Comparison of ENCODE assay signal across 13 cellular contexts in the genomic region with DNA sequence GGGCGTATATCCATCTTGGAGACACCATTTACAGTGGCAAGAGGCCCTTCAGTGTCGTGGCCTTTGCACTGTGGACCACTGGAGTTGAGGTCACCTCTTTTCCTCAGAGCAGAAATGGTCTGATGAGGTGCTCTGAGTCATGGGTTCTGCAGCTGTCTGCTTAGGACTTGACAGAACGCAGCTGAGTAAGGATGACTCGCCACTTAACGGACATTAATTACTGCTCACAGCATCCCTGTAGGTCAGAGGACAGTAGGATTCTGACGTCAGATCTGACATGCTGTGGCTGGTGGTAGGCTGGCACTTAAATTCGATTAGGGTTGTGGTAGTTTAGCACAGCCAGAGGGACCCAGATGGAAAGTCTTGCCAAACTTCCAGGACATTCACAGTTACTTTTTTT.
DNase-seq lines count a peak whose midpoint lies in the region; ATAC-seq, FAIRE-seq and TF ChIP-seq lines count a peak whose summit lies in the region.
"Had no signal": no experiment of that assay in that cellular context is flagged by ENCODE, and none has a peak within 500 bp of the region (broad histone marks: within the 10 kb centered on the region; RNA-seq: fewer than 3 reads in every experiment).

No MANE protein-coding gene starts in this region.

- TF ChIP-seq POLR2A in GM12878 (IDR thresholded peaks at IDR 0.05; ENCODE audit: low read depth, low read length) = no peak
- TF ChIP-seq POLR2A in HepG2 (IDR thresholded peaks at IDR 0.05; ENCODE audit: insufficient read depth in 1 of 2, low read depth in 2 of 2, low read length in 2 of 2) = no peak

- intact Hi-C loops in GM12878 (cut with micrococcal nuclease; ENCODE audit: unreplicated experiment) = no loop called here
- intact Hi-C loops in HepG2 (cut with micrococcal nuclease; ENCODE audit: unreplicated experiment) = no loop called here

- H3K4me1 ChIP-seq in GM12878 (ENCODE audit: control insufficient read depth, insufficient read depth, low read length) (no peaks in the 10 kb centered on the region), HepG2 (ENCODE audit: insufficient read depth, low read length) (peaks cover 7% of the 10 kb centered on the region; the same call in 1 of the 2 replicates)
- H3K4me1 ChIP-seq: stomach had no signal

- no peaks in the 10 kb centered on the region; the same call in 2 of the 3 replicates for H3K9me3 ChIP-seq in GM12878 (replicated peaks; ENCODE audit: control insufficient read depth, insufficient read depth, low read length)
- no peaks in the 10 kb centered on the region for H3K9me3 ChIP-seq in HepG2 (ENCODE audit: low read length)
- H3K9me3 ChIP-seq: stomach had no signal

- peak; percentile 25 for DNase-seq in COLO829 (ENCODE audit: low spot score)
- peak; percentile 83 for DNase-seq in NCI-H2196 (lab: John Stamatoyannopoulos, UW; ENCODE audit: unreplicated experiment)
- DNase-seq in GM12878 (ENCODE audit: low read depth, low spot score) = no peak
- DNase-seq in HepG2 (ENCODE audit: low spot score) = no peak
- no peak for DNase-seq in stimulated activated naive CD8-positive, alpha-beta T cell treated with anti-CD3 and anti-CD28 coated beads, Interleukin-15, Interleukin-2, amounts not matched to agents 100 U/mL and 50 U/mL, for 24 hours
- DNase-seq in activated CD4-positive, alpha-beta T cell treated with anti-CD3 and anti-CD28 coated beads for 1 hour = no peak
- DNase-seq: activated CD4-positive, alpha-beta memory T cell treated with anti-CD3 and anti-CD28 coated beads, Interleukin-2, amount 10 ng/mL, durations not matched to agents 7 days and 5 days; small intestine; stomach had no signal

- H3K4me3 ChIP-seq in GM12878 (no peak overlapping the region), HepG2 (replicated peaks in 1 of 3; ENCODE audit: insufficient read depth in 1 of 3, low read depth in 2 of 3, low read length in 3 of 3) (no peak overlapping the region)
- H3K4me3 ChIP-seq: stomach had no signal

- H3K4me2 ChIP-seq in GM12878 (ENCODE audit: control insufficient read depth, insufficient read depth) (no peak overlapping the region), HepG2 (ENCODE audit: low read depth, low read length) (no peak overlapping the region)

- no peaks in the 10 kb centered on the region for H3K36me3 ChIP-seq in GM12878 (ENCODE audit: control insufficient read depth in 2 of 2, insufficient read depth in 2 of 2, low read length in 1 of 2)
- H3K36me3 ChIP-seq in HepG2 (replicated peaks in 1 of 2; ENCODE audit: control insufficient read depth in 1 of 2, insufficient read depth in 2 of 2, low read length in 2 of 2) = no peaks in the 10 kb centered on the region
- H3K36me3 ChIP-seq: stomach had no signal

- H3K27me3 ChIP-seq in GM12878 (replicated peaks in 1 of 2; ENCODE audit: control insufficient read depth in 2 of 2, insufficient read depth in 2 of 2, low read length in 1 of 2) (no peaks in the 10 kb centered on the region), HepG2 (ENCODE audit: control insufficient read depth in 1 of 2, insufficient read depth in 2 of 2, low read length in 2 of 2) (no peaks in the 10 kb centered on the region)
- H3K27me3 ChIP-seq: stomach had no signal

- POLR2A ChIA-PET in GM12878 (lab: Charles Lee) (no interaction called here), HepG2 (lab: Yijun Ruan, JAX) (no interaction called here)

- SMC1A ChIA-PET in GM12878 (lab: Charles Lee; ENCODE audit: uncharacterized antibody, unreplicated experiment) = interaction anchor here (1.2 kb wide), 1 partner anchor 15 kb away, joined by 4 read pairs; no protein-coding TSS in a partner anchor

- FAIRE-seq in GM12878 (lab: Jason Lieb, UNC) (no peak), HepG2 (lab: Jason Lieb, UNC) (no peak)
- FAIRE-seq: small intestine had no signal

- RAD21 ChIA-PET in GM12878 (lab: Charles Lee; ENCODE audit: unreplicated experiment) = interaction anchor here (1.2 kb wide), 1 partner anchor 22 kb away, joined by 4 read pairs; no protein-coding TSS in a partner anchor

- no peak for TF ChIP-seq EP300 in GM12878 (IDR thresholded peaks at IDR 0.05; ENCODE audit: borderline replicate concordance in 1 of 2, control insufficient read depth in 1 of 2, low read depth in 2 of 2, low read length in 2 of 2)
- no peak for TF ChIP-seq EP300 in HepG2 (IDR thresholded peaks at IDR 0.05; ENCODE audit: low read depth in 2 of 2, low read length in 2 of 2)
- no peak for TF ChIP-seq EP300 in HepG2 (CRISPR knock-in tag; IDR thresholded peaks at IDR 0.05; ENCODE audit: borderline replicate concordance)

- H4K20me1 ChIP-seq in GM12878 (ENCODE audit: control insufficient read depth, insufficient read depth) (no peaks in the 10 kb centered on the region), HepG2 (ENCODE audit: insufficient read depth, low read length) (no peaks in the 10 kb centered on the region)

- H2AFZ ChIP-seq in GM12878 (ENCODE audit: control insufficient read depth, low read depth, low read length) (no peak overlapping the region), HepG2 (ENCODE audit: low read length) (no peak overlapping the region)

- TF ChIP-seq CTCF in GM12878 (IDR thresholded peaks at IDR 0.05 in 2 of 3, conservative IDR thresholded peaks at IDR 0.05 in 1 of 3; ENCODE audit: control insufficient read depth in 2 of 3, extremely low read depth in 1 of 3, insufficient read depth in 1 of 3, low read depth in 3 of 3, low read length in 3 of 3) (no peak), HepG2 (CRISPR knock-in tag; IDR thresholded peaks at IDR 0.05) (no peak)

- no peak overlapping the region for H3K9ac ChIP-seq in GM12878 (ENCODE audit: control insufficient read depth, insufficient read depth, low read length)
- H3K9ac ChIP-seq in HepG2 (ENCODE audit: insufficient read depth, low read depth, low read length) = no peak overlapping the region

- TF ChIP-seq RAD21 in GM12878 (IDR thresholded peaks at IDR 0.05; ENCODE audit: insufficient read depth, low read depth, low read length) (no peak), HepG2 (CRISPR knock-in tag; IDR thresholded peaks at IDR 0.05) (no peak)

- no peak overlapping the region for H3K27ac ChIP-seq in GM12878 (ENCODE audit: control insufficient read depth, insufficient read depth)
- H3K27ac ChIP-seq in HepG2 (ENCODE audit: extremely low read length, insufficient read depth, low read length) = no peak overlapping the region
- H3K27ac ChIP-seq: HL-60, stomach had no signal

- peak; percentile 39; the same call in 2 of the 3 replicates for ATAC-seq in GM12878
- ATAC-seq in HepG2 = no peak
- ATAC-seq in HG03039 (IDR thresholded peaks at IDR 0.05; ENCODE audit: unreplicated experiment) = no peak
- no peak for ATAC-seq in HG03108 (IDR thresholded peaks at IDR 0.05; ENCODE audit: unreplicated experiment)
- no peak for ATAC-seq in stimulated activated naive CD8-positive, alpha-beta T cell treated with anti-CD3 and anti-CD28 coated beads, Interleukin-15, Interleukin-2, amounts not matched to agents 100 U/mL and 50 U/mL, for 24 hours
- ATAC-seq: left lobe of liver had no signal

- H3K79me2 ChIP-seq in GM12878 (ENCODE audit: control insufficient read depth, insufficient read depth, low read length) = no peaks in the 10 kb centered on the region
- no peaks in the 10 kb centered on the region for H3K79me2 ChIP-seq in HepG2 (ENCODE audit: insufficient read depth, low read length)

- in situ Hi-C loops in GM12878 (cut with MboI) = loop anchor here (25.0 kb wide), 1 partner anchor 108 kb away; no protein-coding TSS in a partner anchor
- in situ Hi-C loops in HepG2 (cut with HindIII; ENCODE audit: extremely low pct_ligation_motif_present, low pct_unique_long_range_greater_than_20kb) = no loop called here

- CTCF ChIA-PET in GM12878 (lab: Yijun Ruan, JAX) (no interaction called here), HepG2 (lab: Yijun Ruan, JAX; ENCODE audit: low intra/inter-chr PET ratio, low total read pairs) (no interaction called here)

- 33% methylated on average over 7 of the region's 7 CpGs for WGBS in GM12878 (ENCODE audit: insufficient coverage, insufficient replicate concordance, low lambda C conversion rate, missing lambda C conversion rate)
- 6% methylated on average over 7 of the region's 7 CpGs for WGBS in HepG2 (ENCODE audit: low lambda C conversion rate)

- BruUV-seq in GM12878 (replicated peaks; lab: Mats Ljungman, UMichigan) (no TSS peak), HepG2 (replicated peaks; lab: Mats Ljungman, UMichigan) (no TSS peak)

TF ChIP-seq in GM12878, 131 proteins besides CTCF, POLR2A, EP300 and RAD21 (continues in another document):
- TF ChIP-seq BCL11A (IDR thresholded peaks at IDR 0.05; ENCODE audit: low read depth, low read length) = no peak
- TF ChIP-seq MXI1 (IDR thresholded peaks at IDR 0.05; ENCODE audit: low read depth, low read length) = no peak
- TF ChIP-seq SMC3 (IDR thresholded peaks at IDR 0.05; ENCODE audit: borderline replicate concordance, low read length) = no peak

TF ChIP-seq in HepG2, 621 proteins besides CTCF, POLR2A, EP300 and RAD21 (continues in another document):
- TF ChIP-seq GZF1 (CRISPR knock-in tag; IDR thresholded peaks at IDR 0.05) = no peak
- no peak for TF ChIP-seq ZNF841 (CRISPR knock-in tag; IDR thresholded peaks at IDR 0.05; ENCODE audit: borderline replicate concordance)
- peak; percentile 75 for TF ChIP-seq CREB1 (IDR thresholded peaks at IDR 0.05)
- TF ChIP-seq CREB1 (CRISPR knock-in tag; IDR thresholded peaks at IDR 0.05) = no peak
- no peak for TF ChIP-seq FOSL2 (CRISPR knock-in tag; IDR thresholded peaks at IDR 0.05)
- TF ChIP-seq SSRP1 (CRISPR knock-in tag; IDR thresholded peaks at IDR 0.05) = no peak
- peak; percentile 70 for TF ChIP-seq NFE2L2 (IDR thresholded peaks at IDR 0.05; ENCODE audit: low read length)
- TF ChIP-seq KLF13 (CRISPR knock-in tag; IDR thresholded peaks at IDR 0.05) = no peak
- TF ChIP-seq, protein P1, sequence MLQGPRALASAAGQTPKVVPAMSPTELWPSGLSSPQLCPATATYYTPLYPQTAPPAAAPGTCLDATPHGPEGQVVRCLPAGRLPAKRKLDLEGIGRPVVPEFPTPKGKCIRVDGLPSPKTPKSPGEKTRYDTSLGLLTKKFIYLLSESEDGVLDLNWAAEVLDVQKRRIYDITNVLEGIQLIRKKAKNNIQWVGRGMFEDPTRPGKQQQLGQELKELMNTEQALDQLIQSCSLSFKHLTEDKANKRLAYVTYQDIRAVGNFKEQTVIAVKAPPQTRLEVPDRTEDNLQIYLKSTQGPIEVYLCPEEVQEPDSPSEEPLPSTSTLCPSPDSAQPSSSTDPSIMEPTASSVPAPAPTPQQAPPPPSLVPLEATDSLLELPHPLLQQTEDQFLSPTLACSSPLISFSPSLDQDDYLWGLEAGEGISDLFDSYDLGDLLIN (CRISPR knock-in tag; IDR thresholded peaks at IDR 0.05; ENCODE audit: borderline replicate concordance) = no peak

Comparison
In these comparisons a context has a peak if more than half of its experiments do, and no peak if none do; other contexts are left out.
1. DNase-seq: peak in COLO829 (single experiment) and NCI-H2196 (single experiment); none in GM12878 (single experiment), HepG2 (single experiment), stimulated activated naive CD8-positive, alpha-beta T cell treated with anti-CD3 and anti-CD28 coated beads, Interleukin-15, Interleukin-2, amounts not matched to agents 100 U/mL and 50 U/mL, for 24 hours (single experiment) and activated CD4-positive, alpha-beta T cell treated with anti-CD3 and anti-CD28 coated beads for 1 hour (single experiment).